8 cellular contexts compared by ENCODE assay signal in the genomic region with DNA sequence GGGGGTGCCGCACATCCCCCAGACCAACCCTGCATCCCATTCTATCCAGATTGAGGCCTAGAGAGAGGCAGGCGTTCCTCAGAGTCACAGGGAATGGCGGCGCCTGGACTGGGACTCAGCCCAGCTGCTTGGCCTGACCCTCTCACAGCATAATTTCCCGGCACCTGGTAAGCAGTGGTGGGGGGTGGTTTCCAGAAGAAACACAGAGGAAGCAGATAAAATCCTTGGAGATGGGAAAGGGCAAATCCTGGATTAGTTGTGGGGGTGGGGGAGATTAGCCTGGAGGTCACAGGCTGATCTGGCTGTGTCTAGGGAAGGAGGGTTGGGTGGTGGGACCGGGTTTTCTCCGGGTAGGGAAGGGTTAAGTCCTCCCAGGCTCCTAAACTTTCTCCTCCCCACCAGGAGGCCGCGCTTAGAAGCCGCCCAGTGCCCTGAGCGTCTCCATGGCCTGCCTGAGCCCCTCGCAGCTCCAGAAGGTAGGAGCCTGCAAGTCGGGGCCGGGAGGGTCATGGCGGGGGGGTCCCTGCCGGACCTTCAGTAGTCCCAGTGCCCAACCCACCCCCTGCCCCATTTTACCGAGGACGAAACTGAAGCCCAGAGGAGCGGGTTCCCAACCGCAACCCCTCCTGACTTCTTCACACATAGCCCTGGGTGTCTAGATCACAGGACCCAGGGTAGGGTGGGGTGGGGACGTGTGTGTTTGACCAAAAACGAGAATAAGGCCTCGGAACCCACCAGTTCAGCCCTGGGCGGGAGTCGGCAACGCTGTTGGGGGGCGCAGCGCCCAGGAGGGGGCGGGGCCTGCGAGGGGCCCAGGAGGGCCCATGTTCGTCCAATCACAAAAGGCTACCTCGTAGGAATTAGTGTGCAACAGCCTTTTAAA. TPM values are rescaled to one million over a fixed set of nuclear protein-coding genes. Genes with fewer than 3 reads are reported as not detected.
DNase-seq lines count a peak whose midpoint lies in the region; ATAC-seq, FAIRE-seq and TF ChIP-seq lines count a peak whose summit lies in the region.

No MANE protein-coding gene starts in this region.

- H2AFZ ChIP-seq in endothelial cell of umbilical vein (ENCODE audit: low read depth, low read length), result no peak overlapping the region
- H2AFZ ChIP-seq in PC-3 (ENCODE audit: low read length), result no peak overlapping the region

- H3K27me3 ChIP-seq in endothelial cell of umbilical vein (ENCODE audit: control insufficient read depth in 2 of 2, insufficient read depth in 2 of 2, low read length in 2 of 2) (no peaks in the 10 kb centered on the region), vagina (no peaks in the 10 kb centered on the region), PC-3 (ENCODE audit: low read length) (no peaks in the 10 kb centered on the region)

- H4K20me1 ChIP-seq in endothelial cell of umbilical vein (replicated peaks; ENCODE audit: control insufficient read depth, extremely low read depth, insufficient read depth, low read length), result no peaks in the 10 kb centered on the region
- H4K20me1 ChIP-seq in PC-3 (ENCODE audit: low read length), result no peaks in the 10 kb centered on the region

- H3K27me3 Mint-ChIP-seq in MCF 10A (ENCODE audit: insufficient read depth, unreplicated experiment), result no peaks in the 10 kb centered on the region

- DNase-seq in T47D (ENCODE audit: low read depth in 1 of 2, low spot score in 1 of 2), result peak; percentile 33 to 47
- DNase-seq in MCF 10A (ENCODE audit: unreplicated experiment), result no peak
- peak; percentile 37 for DNase-seq in endothelial cell of umbilical vein (ENCODE audit: low read depth, low spot score)
- DNase-seq in mucosa of descending colon, result peak in 1 of 3 donors; percentile 51
- DNase-seq in vagina (ENCODE audit: extremely low spot score in 2 of 2), result no peak
- no peak for DNase-seq in NCI-H510A treated with DMSO at 0.1 percent for 48 hours (lab: John Stamatoyannopoulos, UW)
- DNase-seq in NOMO-1 treated with DMSO at 0.1 percent for 48 hours (lab: John Stamatoyannopoulos, UW; ENCODE audit: unreplicated experiment), result no peak
- DNase-seq in PC-3, result no peak

- intact Hi-C loops in MCF 10A (cut with micrococcal nuclease) (no loop called here), endothelial cell of umbilical vein (cut with micrococcal nuclease) (no loop called here), mucosa of descending colon (cut with DNase I, micrococcal nuclease) (no loop called here), vagina (cut with DNase I) (no loop called here), PC-3 (cut with micrococcal nuclease) (no loop called here)

- H3K4me3 Mint-ChIP-seq in MCF 10A (ENCODE audit: unreplicated experiment), result no peak overlapping the region

- H3K36me3 ChIP-seq in endothelial cell of umbilical vein (ENCODE audit: control insufficient read depth in 2 of 2, extremely low read depth in 1 of 2, insufficient read depth in 2 of 2, low read length in 2 of 2), result peaks cover 10 to 12% of the 10 kb centered on the region in 2 experiments
- H3K36me3 ChIP-seq in mucosa of descending colon (ENCODE audit: low read depth), result no peaks in the 10 kb centered on the region
- peaks cover 0 to 13% of the 10 kb centered on the region in 2 donors for H3K36me3 ChIP-seq in vagina
- H3K36me3 ChIP-seq in PC-3 (ENCODE audit: low read depth, low read length), result peaks cover 15% of the 10 kb centered on the region

- peaks cover 14% of the 10 kb centered on the region for H3K4me1 Mint-ChIP-seq in MCF 10A (ENCODE audit: insufficient read depth, unreplicated experiment)

- peaks cover 22% of the 10 kb centered on the region for H3K4me1 ChIP-seq in endothelial cell of umbilical vein (ENCODE audit: control insufficient read depth, extremely low read depth, insufficient read depth, low read length)
- H3K4me1 ChIP-seq in mucosa of descending colon (ENCODE audit: low read depth), result peaks cover 2% of the 10 kb centered on the region
- peaks cover 60% of the 10 kb centered on the region for H3K4me1 ChIP-seq in vagina
- H3K4me1 ChIP-seq in PC-3 (ENCODE audit: insufficient read depth, low read length), result peaks cover 10% of the 10 kb centered on the region

- no peaks in the 10 kb centered on the region for H3K9me3 Mint-ChIP-seq in MCF 10A (ENCODE audit: unreplicated experiment)

- no peak for TF ChIP-seq CTCF in MCF 10A (IDR thresholded peaks at IDR 0.05; ENCODE audit: unreplicated experiment)
- no peak for TF ChIP-seq CTCF in endothelial cell of umbilical vein (IDR thresholded peaks at IDR 0.05; ENCODE audit: extremely low read depth in 1 of 2, insufficient read depth in 1 of 2, low read depth in 1 of 2, low read length in 2 of 2)
- TF ChIP-seq CTCF in mucosa of descending colon (IDR thresholded peaks at IDR 0.05), result no peak
- TF ChIP-seq CTCF in vagina (IDR thresholded peaks at IDR 0.05), result peak in 1 of 3 experiments; percentile 15
- no peak for TF ChIP-seq CTCF in PC-3 (conservative IDR thresholded peaks at IDR 0.05; ENCODE audit: low read depth, low read length)

- no peaks in the 10 kb centered on the region for H3K9me2 ChIP-seq in PC-3 (replicated peaks; ENCODE audit: low read length)

- in situ Hi-C loops in T47D (cut with HindIII; ENCODE audit: low pct_unique_long_range_greater_than_20kb, low sequenced_read_pairs), result no loop called here

- dilution Hi-C loops in endothelial cell of umbilical vein (cut with MboI; ENCODE audit: extremely low pct_ligation_motif_present, low sequenced_read_pairs), result no loop called here

- no peak for FAIRE-seq in endothelial cell of umbilical vein (lab: Jason Lieb, UNC)

- no peak overlapping the region for H3K27ac Mint-ChIP-seq in MCF 10A (ENCODE audit: low read depth, unreplicated experiment)

- H3K9me3 ChIP-seq in endothelial cell of umbilical vein (replicated peaks; ENCODE audit: control insufficient read depth, insufficient read depth, low read length) (no peaks in the 10 kb centered on the region), mucosa of descending colon (no peaks in the 10 kb centered on the region), vagina (no peaks in the 10 kb centered on the region), PC-3 (ENCODE audit: low read length) (no peaks in the 10 kb centered on the region)

- no peaks in the 10 kb centered on the region for H3K79me2 ChIP-seq in endothelial cell of umbilical vein (ENCODE audit: control insufficient read depth, insufficient read depth, low read length)
- H3K79me2 ChIP-seq in PC-3 (ENCODE audit: low read length), result 0 out of 2 replicates have a peak, but pooled peaks cover 4% of the 10 kb centered on the region

- peaks cover 23% of the 10 kb centered on the region for H3K36me3 Mint-ChIP-seq in MCF 10A (ENCODE audit: insufficient read depth, unreplicated experiment)

- H3F3A ChIP-seq in PC-3 (ENCODE audit: low read length, unreplicated experiment), result no peaks in the 10 kb centered on the region

- BruUV-seq in MCF 10A (replicated peaks; lab: Mats Ljungman, UMichigan) (no TSS peak), endothelial cell of umbilical vein (replicated peaks; lab: Mats Ljungman, UMichigan) (no TSS peak), PC-3 (replicated peaks; lab: Mats Ljungman, UMichigan) (no TSS peak)

- H3K9me1 ChIP-seq in endothelial cell of umbilical vein (replicated peaks; ENCODE audit: control insufficient read depth, extremely low read depth, insufficient read depth, low read length), result no peaks in the 10 kb centered on the region

- no peak overlapping the region for H3K4me3 ChIP-seq in endothelial cell of umbilical vein (replicated peaks in 1 of 3; ENCODE audit: insufficient read depth in 1 of 3, low read depth in 1 of 3, low read length in 3 of 3)
- no peak overlapping the region for H3K4me3 ChIP-seq in mucosa of descending colon
- peak overlapping the region; percentile 57 to 65 for H3K4me3 ChIP-seq in vagina
- no peak overlapping the region for H3K4me3 ChIP-seq in PC-3 (ENCODE audit: low read length)

- H3K27ac ChIP-seq in endothelial cell of umbilical vein (ENCODE audit: insufficient read depth, low read depth, low read length), result no peak overlapping the region
- H3K27ac ChIP-seq in vagina, result peak overlapping the region; percentile 96
- no peak overlapping the region for H3K27ac ChIP-seq in PC-3 (ENCODE audit: low read length)

- H3K9ac ChIP-seq in endothelial cell of umbilical vein (replicated peaks; ENCODE audit: extremely low read depth, insufficient read depth, low read length) (no peak overlapping the region), PC-3 (ENCODE audit: low read length) (no peak overlapping the region)

- no peak for TF ChIP-seq POLR2A in endothelial cell of umbilical vein (IDR thresholded peaks at IDR 0.05; ENCODE audit: low read depth, low read length)
- TF ChIP-seq POLR2A in vagina (IDR thresholded peaks at IDR 0.05), result no peak

- H3K4me2 ChIP-seq in endothelial cell of umbilical vein (ENCODE audit: insufficient read depth, low read length), result no peak overlapping the region
- no peak overlapping the region for H3K4me2 ChIP-seq in PC-3 (ENCODE audit: low read length)

- POLR2A ChIA-PET in MCF 10A (lab: Yijun Ruan, JAX) (interaction anchor here (0.9 kb wide), 1 partner anchor 39 kb away, joined by 4 read pairs; no protein-coding TSS in a partner anchor), endothelial cell of umbilical vein (lab: Charles Lee) (no interaction called here), PC-3 (lab: Charles Lee; ENCODE audit: unreplicated experiment) (no interaction called here)

- CTCF ChIA-PET in MCF 10A (lab: Yijun Ruan, JAX) (interaction anchor here (0.8 to 10.2 kb wide), 3 partner anchors 10 to 58 kb away, joined by 3 to 172 read pairs (median 4); no protein-coding TSS in a partner anchor), endothelial cell of umbilical vein (lab: Charles Lee) (interaction anchor here (1.0 to 2.4 kb wide), 5 partner anchors 16 to 59 kb away, joined by 3 to 8 read pairs (median 5); no protein-coding TSS in a partner anchor), PC-3 (lab: Charles Lee) (no interaction called here)

- ATAC-seq in mucosa of descending colon (peak; percentile 51), PC-3 (no peak)

RNA-seq across cellular contexts. Expression of gene PHYHD1, which starts 1.3 kb away (rescaled TPM):
- 0.70 and 2.0 TPM in 2 replicates for total RNA-seq in MCF 10A (2022)
- 0.30 and 1.8 TPM in 2 replicates for total RNA-seq in endothelial cell of umbilical vein
- 1.1 and 1.8 TPM in 2 replicates for polyA plus RNA-seq in endothelial cell of umbilical vein
- 0.77 and 1.2 TPM in 2 replicates for polyA plus RNA-seq in endothelial cell of umbilical vein (2011; cell fraction: cytosol; rRNA removed)
- 2.7 and 3.0 TPM in 2 replicates for polyA plus RNA-seq in endothelial cell of umbilical vein (2011; cell fraction: nucleus; rRNA removed)
- not detected in 2 replicates for polyA plus RNA-seq in endothelial cell of umbilical vein (2012)
- 0.28 and 1.3 TPM in 2 replicates for polyA minus RNA-seq in endothelial cell of umbilical vein
- not detected for polyA minus RNA-seq in endothelial cell of umbilical vein (2011; cell fraction: cytosol; rRNA and poly(A)+ RNA removed)
- 1.6 and 1.7 TPM in 2 replicates for polyA minus RNA-seq in endothelial cell of umbilical vein (2011; cell fraction: nucleus; rRNA and poly(A)+ RNA removed)
- 10 to 100 TPM in 1 of 3 donors, 1 to 10 TPM in 2; 2.2 to 19.0 (median 5.2) TPM for total RNA-seq in mucosa of descending colon
- 23.6 TPM for total RNA-seq in vagina
- total RNA-seq in PC-3 (2014; rRNA removed), result 1.6 TPM in 1 of 2 replicates, not detected in the other

RNA-seq across cellular contexts. Expression of gene DOLK, which starts 25.3 kb away (rescaled TPM):
- total RNA-seq in MCF 10A (2022), result 12.0 and 16.9 TPM in 2 replicates
- 18.8 and 22.3 TPM in 2 replicates for total RNA-seq in endothelial cell of umbilical vein
- 59.8 and 71.6 TPM in 2 replicates for polyA plus RNA-seq in endothelial cell of umbilical vein
- 26.2 and 27.5 TPM in 2 replicates for polyA plus RNA-seq in endothelial cell of umbilical vein (2011; cell fraction: cytosol; rRNA removed)
- polyA plus RNA-seq in endothelial cell of umbilical vein (2011; cell fraction: nucleus; rRNA removed), result 13.3 and 13.6 TPM in 2 replicates
- polyA plus RNA-seq in endothelial cell of umbilical vein (2012), result 22.6 and 24.8 TPM in 2 replicates
- polyA minus RNA-seq in endothelial cell of umbilical vein, result 68.3 and 77.7 TPM in 2 replicates
- polyA minus RNA-seq in endothelial cell of umbilical vein (2011; cell fraction: cytosol; rRNA and poly(A)+ RNA removed), result 17.3 TPM
- polyA minus RNA-seq in endothelial cell of umbilical vein (2011; cell fraction: nucleus; rRNA and poly(A)+ RNA removed), result 15.5 and 18.1 TPM in 2 replicates
- total RNA-seq in mucosa of descending colon, result 1 to 10 TPM; 8.7 to 9.9 (median 9.7) TPM
- total RNA-seq in vagina, result 8.1 TPM
- total RNA-seq in PC-3 (2014; rRNA removed), result 17.9 and 23.7 TPM in 2 replicates

RNA-seq across cellular contexts. Expression of gene NUP188, which starts 25.4 kb away (rescaled TPM):
- 47.3 and 54.9 TPM in 2 replicates for total RNA-seq in MCF 10A (2022)
- 62.1 and 66.2 TPM in 2 replicates for total RNA-seq in endothelial cell of umbilical vein
- polyA plus RNA-seq in endothelial cell of umbilical vein, result 62.7 TPM in 2 replicates
- 46.2 and 57.1 TPM in 2 replicates for polyA plus RNA-seq in endothelial cell of umbilical vein (2011; cell fraction: cytosol; rRNA removed)
- polyA plus RNA-seq in endothelial cell of umbilical vein (2011; cell fraction: nucleus; rRNA removed), result 105 and 115 TPM in 2 replicates
- 43.7 and 48.4 TPM in 2 replicates for polyA plus RNA-seq in endothelial cell of umbilical vein (2012)
- 198 and 201 TPM in 2 replicates for polyA minus RNA-seq in endothelial cell of umbilical vein
- 180 TPM for polyA minus RNA-seq in endothelial cell of umbilical vein (2011; cell fraction: cytosol; rRNA and poly(A)+ RNA removed)
- polyA minus RNA-seq in endothelial cell of umbilical vein (2011; cell fraction: nucleus; rRNA and poly(A)+ RNA removed), result 102 and 120 TPM in 2 replicates
- total RNA-seq in mucosa of descending colon, result 10 to 100 TPM; 24.4 to 36.7 (median 30.4) TPM
- total RNA-seq in vagina, result 69.0 TPM
- 48.0 and 52.0 TPM in 2 replicates for total RNA-seq in PC-3 (2014; rRNA removed)

RNA-seq across cellular contexts. Expression of gene LRRC8A, which starts 40.2 kb away (rescaled TPM):
- total RNA-seq in MCF 10A (2022), result 30.9 and 31.6 TPM in 2 replicates
- 99.6 and 126 TPM in 2 replicates for total RNA-seq in endothelial cell of umbilical vein
- polyA plus RNA-seq in endothelial cell of umbilical vein, result 129 and 134 TPM in 2 replicates
- 114 TPM in 2 replicates for polyA plus RNA-seq in endothelial cell of umbilical vein (2011; cell fraction: cytosol; rRNA removed)
- polyA plus RNA-seq in endothelial cell of umbilical vein (2011; cell fraction: nucleus; rRNA removed), result 66.6 and 67.7 TPM in 2 replicates
- polyA plus RNA-seq in endothelial cell of umbilical vein (2012), result 82.3 and 108 TPM in 2 replicates
- polyA minus RNA-seq in endothelial cell of umbilical vein, result 179 and 186 TPM in 2 replicates
- polyA minus RNA-seq in endothelial cell of umbilical vein (2011; cell fraction: cytosol; rRNA and poly(A)+ RNA removed), result 21.5 TPM
- 55.5 and 56.5 TPM in 2 replicates for polyA minus RNA-seq in endothelial cell of umbilical vein (2011; cell fraction: nucleus; rRNA and poly(A)+ RNA removed)
- total RNA-seq in mucosa of descending colon, result 10 to 100 TPM; 25.3 to 48.5 (median 25.4) TPM
- total RNA-seq in vagina, result 110 TPM
- 58.9 and 65.5 TPM in 2 replicates for total RNA-seq in PC-3 (2014; rRNA removed)

RNA-seq across cellular contexts. Expression of gene KYAT1, which starts 40.4 kb away (rescaled TPM):
- total RNA-seq in MCF 10A (2022) (3.8 and 5.7 TPM in 2 replicates), endothelial cell of umbilical vein (7.2 and 8.0 TPM in 2 replicates), mucosa of descending colon (1 to 10 TPM; 1.9 to 6.4 (median 2.9) TPM), vagina (11.0 TPM), PC-3 (2014; rRNA removed) (7.4 and 12.9 TPM in 2 replicates)
- 9.6 and 10.3 TPM in 2 replicates for polyA plus RNA-seq in endothelial cell of umbilical vein
- 6.9 and 7.2 TPM in 2 replicates for polyA plus RNA-seq in endothelial cell of umbilical vein (2011; cell fraction: cytosol; rRNA removed)
- polyA plus RNA-seq in endothelial cell of umbilical vein (2011; cell fraction: nucleus; rRNA removed), result 27.0 and 28.9 TPM in 2 replicates
- polyA plus RNA-seq in endothelial cell of umbilical vein (2012), result 5.8 and 8.3 TPM in 2 replicates
- 6.1 and 8.5 TPM in 2 replicates for polyA minus RNA-seq in endothelial cell of umbilical vein
- 11.5 TPM for polyA minus RNA-seq in endothelial cell of umbilical vein (2011; cell fraction: cytosol; rRNA and poly(A)+ RNA removed)
- polyA minus RNA-seq in endothelial cell of umbilical vein (2011; cell fraction: nucleus; rRNA and poly(A)+ RNA removed), result 5.9 and 7.1 TPM in 2 replicates

Comparison
In these comparisons a context has a peak if more than half of its experiments do, and no peak if none do; other contexts are left out.
1. DNase-seq: peak in T47D (2 of 2) and endothelial cell of umbilical vein (single experiment); none in MCF 10A (single experiment), vagina (0 of 2), NCI-H510A treated with DMSO at 0.1 percent for 48 hours (single experiment), NOMO-1 treated with DMSO at 0.1 percent for 48 hours (single experiment) and PC-3 (single experiment).
2. H3K4me3 ChIP-seq: peak in vagina (2 of 2); none in endothelial cell of umbilical vein (0 of 3), mucosa of descending colon (single experiment) and PC-3 (single experiment).